ENCODE assay signal across 23 cellular contexts in genomic region chr14:104644236-104644635, GRCh38. TPM values are rescaled to one million over a fixed set of nuclear protein-coding genes. Genes with fewer than 3 reads are reported as not detected.
A peak's percentile ranks its signal among the peaks of the same experiment; 100 is the strongest.
DNase-seq lines count a peak whose midpoint lies in the region; ATAC-seq, FAIRE-seq and TF ChIP-seq lines count a peak whose summit lies in the region.
"Had no signal": no experiment of that assay in that cellular context is flagged by ENCODE, and none has a peak within 500 bp of the region (broad histone marks: within the 10 kb centered on the region; RNA-seq: fewer than 3 reads in every experiment).

No MANE protein-coding gene starts in this region.

- H3K4me1 Mint-ChIP-seq in brain = peaks cover 27% of the 10 kb centered on the region
- H3K4me1 Mint-ChIP-seq: CD4-positive, CD25-positive, alpha-beta regulatory T cell; CD8-positive, alpha-beta memory T cell had no signal

- WGBS in HepG2 (ENCODE audit: low lambda C conversion rate) = 26% methylated on average over 3 of the region's 8 CpGs
- 80% methylated on average over 1 of the region's 8 CpGs for WGBS in right lobe of liver (ENCODE audit: insufficient coverage, low coverage, low lambda C conversion rate, missing lambda C conversion rate)
- no CpG with 5 or more reads among the region's 8 CpGs for WGBS in mesendoderm (ENCODE audit: extremely low coverage, insufficient coverage, low lambda C conversion rate)

- H3K23ac ChIP-seq in mesendoderm (ENCODE audit: low read length) = no peak overlapping the region

- no peaks in the 10 kb centered on the region for H4K20me1 ChIP-seq in HepG2 (ENCODE audit: insufficient read depth, low read length)

- H2AFZ ChIP-seq in HepG2 (ENCODE audit: low read length) = no peak overlapping the region
- H2AFZ ChIP-seq: GM23338 had no signal

- no peak overlapping the region for H2BK120ac ChIP-seq in mesendoderm (ENCODE audit: low read depth, low read length)

- intact Hi-C loops in HepG2 (cut with micrococcal nuclease; ENCODE audit: unreplicated experiment) (no loop called here), right lobe of liver (cut with DNase I) (loop anchor here in 1 of 2 donors (10.0 kb wide), 1 partner anchor 509 kb away; the partner anchor contains the start of gene KIF26A), upper lobe of right lung (cut with DNase I) (no loop called here), posterior vena cava (cut with DNase I) (loop anchor here in 1 of 2 donors (5.0 kb wide), 2 partner anchors 67 to 557 kb away; partner anchors contain the start of genes ASPG and C14orf180)

- H3K27me3 ChIP-seq in HepG2 (ENCODE audit: control insufficient read depth in 1 of 2, insufficient read depth in 2 of 2, low read length in 2 of 2) = peaks cover 9 to 52% of the 10 kb centered on the region in 2 experiments; a peak in 4 of 5 replicates
- H3K27me3 ChIP-seq in right lobe of liver = no peaks in the 10 kb centered on the region
- no peaks in the 10 kb centered on the region for H3K27me3 ChIP-seq in mesendoderm (ENCODE audit: insufficient read depth, low read length, poor library complexity)
- H3K27me3 ChIP-seq in upper lobe of right lung = peaks cover 15% of the 10 kb centered on the region

- no peaks in the 10 kb centered on the region for H3K36me3 ChIP-seq in HepG2 (replicated peaks in 1 of 2; ENCODE audit: control insufficient read depth in 1 of 2, insufficient read depth in 2 of 2, low read length in 2 of 2)
- H3K36me3 ChIP-seq in right lobe of liver = no peaks in the 10 kb centered on the region
- H3K36me3 ChIP-seq in mesendoderm (ENCODE audit: control insufficient read depth, insufficient read depth, low read length) = no peaks in the 10 kb centered on the region
- no peaks in the 10 kb centered on the region for H3K36me3 ChIP-seq in upper lobe of right lung

- TF ChIP-seq CTCF in HepG2 (CRISPR knock-in tag; IDR thresholded peaks at IDR 0.05) = no peak
- TF ChIP-seq CTCF in right lobe of liver (IDR thresholded peaks at IDR 0.05) = no peak
- no peak for TF ChIP-seq CTCF in brain (conservative IDR thresholded peaks at IDR 0.05)
- TF ChIP-seq CTCF in upper lobe of right lung (IDR thresholded peaks at IDR 0.05) = no peak

- H3K27ac ChIP-seq in HepG2 (ENCODE audit: extremely low read length, insufficient read depth, low read length) (no peak overlapping the region), right lobe of liver (no peak overlapping the region), mesendoderm (ENCODE audit: low read depth, low read length) (peak overlapping the region; percentile 93), upper lobe of right lung (no peak overlapping the region)

- no peak overlapping the region for H3K18ac ChIP-seq in mesendoderm (ENCODE audit: low read length)

- DNase-seq in HepG2 (ENCODE audit: low spot score) (no peak), right lobe of liver (no peak), mesendoderm (no peak), upper lobe of right lung (peak; percentile 39), DMS153 treated with DMSO at 0.1 percent for 48 hours (lab: John Stamatoyannopoulos, UW; ENCODE audit: unreplicated experiment) (no peak), posterior vena cava (ENCODE audit: low spot score) (no peak)
- DNase-seq: 8988T; C1 segment of cervical spinal cord; CD4-positive, CD25-positive, alpha-beta regulatory T cell; CD8-positive, alpha-beta memory T cell; COR-L47; DMS79; GDM1; HFFc6; IMR-90 had no signal

- CTCF ChIA-PET in HepG2 (lab: Yijun Ruan, JAX; ENCODE audit: low intra/inter-chr PET ratio, low total read pairs) = no interaction called here

- H3K4me2 ChIP-seq in HepG2 (ENCODE audit: low read depth, low read length) (no peak overlapping the region), mesendoderm (ENCODE audit: low read length) (no peak overlapping the region)
- H3K4me2 ChIP-seq: GM23338 had no signal

- no peak overlapping the region for H3K4ac ChIP-seq in mesendoderm (ENCODE audit: low read depth, low read length)

- peak overlapping the region in 3 of 5 experiments; percentile 63 to 80 (median 79) for H3K27ac Mint-ChIP-seq in brain
- H3K27ac Mint-ChIP-seq: CD4-positive, CD25-positive, alpha-beta regulatory T cell; CD8-positive, alpha-beta memory T cell; GM23338; HFFc6 had no signal

- H3K9me3 ChIP-seq in HepG2 (ENCODE audit: low read length) = no peaks in the 10 kb centered on the region
- H3K9me3 ChIP-seq in right lobe of liver = no peaks in the 10 kb centered on the region
- H3K9me3 ChIP-seq in upper lobe of right lung = no peaks in the 10 kb centered on the region

- H3K56ac ChIP-seq in mesendoderm (ENCODE audit: low read length) = peak overlapping the region; percentile 85

- H3K9ac ChIP-seq in HepG2 (ENCODE audit: insufficient read depth, low read depth, low read length) (no peak overlapping the region), mesendoderm (ENCODE audit: low read length) (peak overlapping the region; percentile 50)

- peak overlapping the region; percentile 87 for H2BK5ac ChIP-seq in mesendoderm (ENCODE audit: low read length)

- FAIRE-seq in HepG2 (lab: Jason Lieb, UNC) = no peak
- FAIRE-seq: GM12892, GM18507, H54, K562 had no signal

- H2AK5ac ChIP-seq in mesendoderm (ENCODE audit: low read length) = peak overlapping the region; percentile 54

- no peak for TF ChIP-seq RAD21 in HepG2 (CRISPR knock-in tag; IDR thresholded peaks at IDR 0.05)

- H3K4me1 ChIP-seq in HepG2 (ENCODE audit: insufficient read depth, low read length) (peaks cover 46% of the 10 kb centered on the region), right lobe of liver (no peaks in the 10 kb centered on the region), mesendoderm (ENCODE audit: control insufficient read depth, low read depth, low read length) (peaks cover 9% of the 10 kb centered on the region), upper lobe of right lung (no peaks in the 10 kb centered on the region)

- H3K79me2 ChIP-seq in HepG2 (ENCODE audit: insufficient read depth, low read length) = no peaks in the 10 kb centered on the region
- no peaks in the 10 kb centered on the region for H3K79me2 ChIP-seq in mesendoderm (ENCODE audit: control insufficient read depth, insufficient read depth, low read length)

- peaks cover 3% of the 10 kb centered on the region for H3K27me3 Mint-ChIP-seq in brain

- TF ChIP-seq POLR2A in HepG2 (IDR thresholded peaks at IDR 0.05; ENCODE audit: insufficient read depth in 1 of 2, low read depth in 2 of 2, low read length in 2 of 2) (no peak), right lobe of liver (IDR thresholded peaks at IDR 0.05) (no peak)

- peaks cover 7% of the 10 kb centered on the region for H3K36me3 Mint-ChIP-seq in brain
- H3K36me3 Mint-ChIP-seq: CD4-positive, CD25-positive, alpha-beta regulatory T cell had no signal

- no peaks in the 10 kb centered on the region for H3K79me1 ChIP-seq in mesendoderm (ENCODE audit: low read length)

- no peak overlapping the region for H3K4me3 ChIP-seq in HepG2 (replicated peaks in 1 of 3; ENCODE audit: insufficient read depth in 1 of 3, low read depth in 2 of 3, low read length in 3 of 3)
- no peak overlapping the region for H3K4me3 ChIP-seq in right lobe of liver
- no peak overlapping the region for H3K4me3 ChIP-seq in mesendoderm (ENCODE audit: low read length)
- no peak overlapping the region for H3K4me3 ChIP-seq in upper lobe of right lung
- H3K4me3 ChIP-seq: GM23338, K562 had no signal

- no peak overlapping the region for H3K4me3 Mint-ChIP-seq in brain
- H3K4me3 Mint-ChIP-seq: CD4-positive, CD25-positive, alpha-beta regulatory T cell; CD8-positive, alpha-beta memory T cell; GM23338; HFFc6 had no signal

- no peak overlapping the region for H2BK15ac ChIP-seq in mesendoderm (replicated peaks; ENCODE audit: low read depth)

- peak overlapping the region; percentile 68 for H4K5ac ChIP-seq in mesendoderm (ENCODE audit: low read length)

- TF ChIP-seq EP300 in HepG2 (IDR thresholded peaks at IDR 0.05; ENCODE audit: low read depth in 2 of 2, low read length in 2 of 2) (no peak), HepG2 (CRISPR knock-in tag; IDR thresholded peaks at IDR 0.05; ENCODE audit: borderline replicate concordance) (no peak)

- ATAC-seq in HepG2 (no peak), right lobe of liver (no peak), upper lobe of right lung (no peak), HG02678 (IDR thresholded peaks at IDR 0.05; ENCODE audit: unreplicated experiment) (no peak)
- ATAC-seq: GM23338, HCT116, K562 had no signal

- no TSS peak for BruUV-seq in HepG2 (replicated peaks; lab: Mats Ljungman, UMichigan)

- H3K9me3 Mint-ChIP-seq in brain = peaks cover 12 to 25% (median 16%) of the 10 kb centered on the region in 5 experiments

- POLR2A ChIA-PET in HepG2 (lab: Yijun Ruan, JAX) = no interaction called here

- in situ Hi-C loops in HepG2 (cut with HindIII; ENCODE audit: extremely low pct_ligation_motif_present, low pct_unique_long_range_greater_than_20kb) = loop anchor here (5.0 kb wide), 1 partner anchor 507 kb away; the partner anchor contains the start of gene KIF26A

- H4K8ac ChIP-seq in mesendoderm (ENCODE audit: low read depth, low read length) = no peak overlapping the region

RNA-seq across cellular contexts. Expression of gene TMEM179, which starts 39.7 kb away (rescaled TPM):
- not detected in 2 replicates for total RNA-seq in HepG2 (2016; rRNA removed; fragmentation: Illumina TruSeq; extraction: Trizol)
- total RNA-seq in HepG2 (2016; cell fraction: cytosol; rRNA removed; fragmentation: Illumina TruSeq; extraction: Trizol; ENCODE audit: low read depth) = not detected in 2 replicates
- not detected in 2 replicates for total RNA-seq in HepG2 (2016; cell fraction: insoluble cytoplasmic fraction; rRNA removed; fragmentation: Illumina TruSeq; extraction: Trizol)
- total RNA-seq in HepG2 (2016; cell fraction: membrane; rRNA removed; fragmentation: Illumina TruSeq; extraction: Trizol) = not detected in 2 replicates
- total RNA-seq in HepG2 (2016; cell fraction: nucleus; rRNA removed; fragmentation: Illumina TruSeq; extraction: Trizol) = not detected in 2 replicates
- not detected in 2 replicates for polyA plus RNA-seq in HepG2 (2011; rRNA removed)
- polyA plus RNA-seq in HepG2 (2011; cell fraction: cytosol; rRNA removed) = not detected in 2 replicates
- not detected in 2 replicates for polyA plus RNA-seq in HepG2 (2011; cell fraction: nucleus; rRNA removed)
- not detected in 2 replicates for polyA plus RNA-seq in HepG2 (2012)
- not detected in 2 replicates for polyA plus RNA-seq in HepG2 (2016; cell fraction: cytosol; fragmentation: Illumina TruSeq; extraction: Trizol; ENCODE audit: low read depth)
- not detected in 2 replicates for polyA plus RNA-seq in HepG2 (2016; cell fraction: insoluble cytoplasmic fraction; fragmentation: Illumina TruSeq; extraction: Trizol; ENCODE audit: low read depth)
- not detected in 2 replicates for polyA plus RNA-seq in HepG2 (2016; cell fraction: membrane; fragmentation: Illumina TruSeq; extraction: Trizol; ENCODE audit: low read depth)
- not detected in 2 replicates for polyA plus RNA-seq in HepG2 (2016; cell fraction: nucleus; fragmentation: Illumina TruSeq; extraction: Trizol; ENCODE audit: insufficient read depth, low read depth)
- polyA minus RNA-seq in HepG2 (2011; rRNA and poly(A)+ RNA removed; ENCODE audit: low replicate concordance) = 0.28 TPM in 1 of 2 replicates, not detected in the other
- not detected in 2 replicates for polyA minus RNA-seq in HepG2 (2011; cell fraction: cytosol; rRNA and poly(A)+ RNA removed)
- polyA minus RNA-seq in HepG2 (2011; cell fraction: nucleus; rRNA and poly(A)+ RNA removed) = not detected in 2 replicates
- under 1 TPM in 2 of 6 experiments, not detected in 4; 0.17 to 0.18 TPM for total RNA-seq in right lobe of liver
- 69.2 TPM for polyA plus RNA-seq in brain (ENCODE audit: insufficient read depth, low read depth, low replicate concordance)
- 1.1 TPM for polyA plus RNA-seq in mesendoderm (2013, experiment 1 of 2)
- 0.97 TPM for polyA plus RNA-seq in mesendoderm (2013, experiment 2 of 2)
- total RNA-seq in upper lobe of right lung = not detected
- under 1 TPM in 1 of 2 donors, not detected in 1; 0.38 TPM for total RNA-seq in posterior vena cava
- total RNA-seq: CD4-positive, CD25-positive, alpha-beta regulatory T cell; HFFc6; IMR-90; K562 had no signal
- polyA plus RNA-seq: CD4-positive, CD25-positive, alpha-beta regulatory T cell; CD8-positive, alpha-beta memory T cell; IMR-90; K562 had no signal

RNA-seq across cellular contexts. Expression of gene INF2, which starts 45.2 kb away (rescaled TPM):
- total RNA-seq in HepG2 (2016; rRNA removed; fragmentation: Illumina TruSeq; extraction: Trizol) = 16.4 and 18.1 TPM in 2 replicates
- 11.2 and 14.6 TPM in 2 replicates for total RNA-seq in HepG2 (2016; cell fraction: cytosol; rRNA removed; fragmentation: Illumina TruSeq; extraction: Trizol; ENCODE audit: low read depth)
- total RNA-seq in HepG2 (2016; cell fraction: insoluble cytoplasmic fraction; rRNA removed; fragmentation: Illumina TruSeq; extraction: Trizol) = 17.0 and 18.3 TPM in 2 replicates
- 23.4 and 24.7 TPM in 2 replicates for total RNA-seq in HepG2 (2016; cell fraction: membrane; rRNA removed; fragmentation: Illumina TruSeq; extraction: Trizol)
- 17.7 and 25.0 TPM in 2 replicates for total RNA-seq in HepG2 (2016; cell fraction: nucleus; rRNA removed; fragmentation: Illumina TruSeq; extraction: Trizol)
- polyA plus RNA-seq in HepG2 (2011; rRNA removed) = 26.4 and 33.4 TPM in 2 replicates
- 14.8 and 26.4 TPM in 2 replicates for polyA plus RNA-seq in HepG2 (2011; cell fraction: cytosol; rRNA removed)
- 229 and 296 TPM in 2 replicates for polyA plus RNA-seq in HepG2 (2011; cell fraction: nucleus; rRNA removed)
- 28.4 and 33.9 TPM in 2 replicates for polyA plus RNA-seq in HepG2 (2012)
- 13.6 and 14.2 TPM in 2 replicates for polyA plus RNA-seq in HepG2 (2016; cell fraction: cytosol; fragmentation: Illumina TruSeq; extraction: Trizol; ENCODE audit: low read depth)
- 20.2 and 25.5 TPM in 2 replicates for polyA plus RNA-seq in HepG2 (2016; cell fraction: insoluble cytoplasmic fraction; fragmentation: Illumina TruSeq; extraction: Trizol; ENCODE audit: low read depth)
- 17.5 and 20.7 TPM in 2 replicates for polyA plus RNA-seq in HepG2 (2016; cell fraction: membrane; fragmentation: Illumina TruSeq; extraction: Trizol; ENCODE audit: low read depth)
- 61.5 and 67.7 TPM in 2 replicates for polyA plus RNA-seq in HepG2 (2016; cell fraction: nucleus; fragmentation: Illumina TruSeq; extraction: Trizol; ENCODE audit: insufficient read depth, low read depth)
- 34.0 and 46.7 TPM in 2 replicates for polyA minus RNA-seq in HepG2 (2011; rRNA and poly(A)+ RNA removed; ENCODE audit: low replicate concordance)
- polyA minus RNA-seq in HepG2 (2011; cell fraction: cytosol; rRNA and poly(A)+ RNA removed) = 23.8 and 25.1 TPM in 2 replicates
- polyA minus RNA-seq in HepG2 (2011; cell fraction: nucleus; rRNA and poly(A)+ RNA removed) = 29.2 and 32.3 TPM in 2 replicates
- total RNA-seq in right lobe of liver = 10 to 100 TPM; 47.5 to 98.2 (median 71.4) TPM
- 84.0 TPM for polyA plus RNA-seq in brain (ENCODE audit: insufficient read depth, low read depth, low replicate concordance)
- polyA plus RNA-seq in mesendoderm (2013, experiment 1 of 2) = 34.4 TPM
- 34.6 TPM for polyA plus RNA-seq in mesendoderm (2013, experiment 2 of 2)
- 117 TPM for total RNA-seq in upper lobe of right lung
- total RNA-seq in posterior vena cava = 10 to 100 TPM; 70.5 to 78.7 TPM
